20 cellular contexts compared by ENCODE assay signal in genomic region chr10:65611592-65611991, GRCh38.
DNase-seq lines count a peak whose midpoint lies in the region; TF ChIP-seq lines count a peak whose summit lies in the region.
"Had no signal": no experiment of that assay in that cellular context is flagged by ENCODE, and none has a peak within 500 bp of the region (broad histone marks: within the 10 kb centered on the region; RNA-seq: fewer than 3 reads in every experiment).

No MANE protein-coding gene starts in this region.

- TF ChIP-seq EP300 in esophagus muscularis mucosa (IDR thresholded peaks at IDR 0.05) = no peak

- no peak overlapping the region for H3K4me2 ChIP-seq in mammary epithelial cell (ENCODE audit: insufficient read depth, low read depth, low read length)

- CTCF ChIA-PET in mammary epithelial cell (lab: Charles Lee; ENCODE audit: low non-redundant PET) (no interaction called here), MCF 10A (lab: Yijun Ruan, JAX) (interaction anchor here (0.5 to 0.7 kb wide), 5 partner anchors 56 to 1394 kb away, joined by 3 to 4 read pairs (median 3); no protein-coding TSS in a partner anchor)

- H3K79me2 ChIP-seq in mammary epithelial cell (ENCODE audit: insufficient read depth, low read length) = no peaks in the 10 kb centered on the region

- BruUV-seq in mammary epithelial cell (replicated peaks; lab: Mats Ljungman, UMichigan) (no TSS peak), MCF 10A (replicated peaks; lab: Mats Ljungman, UMichigan) (no TSS peak)

- WGBS in mammary epithelial cell (ENCODE audit: low coverage, missing lambda C conversion rate) = 70% methylated on average over 2 of the region's 2 CpGs
- WGBS in esophagus muscularis mucosa = 36% methylated on average over 2 of the region's 2 CpGs

- no peak overlapping the region for H3K9ac ChIP-seq in mammary epithelial cell (ENCODE audit: insufficient read depth, low read length)

- peak; percentile 42 for DNase-seq in mammary epithelial cell
- DNase-seq in MCF 10A (ENCODE audit: unreplicated experiment) = no peak
- peak; percentile 46 for DNase-seq in choroid plexus epithelial cell (ENCODE audit: low read depth)
- DNase-seq in left kidney (ENCODE audit: low read depth, low spot score) = peak; percentile 24
- no peak for DNase-seq in NCI-H2029 treated with DMSO at 0.1 percent for 48 hours (lab: John Stamatoyannopoulos, UW)
- DNase-seq in esophagus muscularis mucosa (ENCODE audit: extremely low spot score) = no peak
- DNase-seq in HuH-7.5 (ENCODE audit: low spot score) = no peak
- DNase-seq in NCI-H2196 treated with DMSO at 0.1 percent for 48 hours (lab: John Stamatoyannopoulos, UW; ENCODE audit: unreplicated experiment) = no peak
- DNase-seq: COR-L47; GDM1; H9; MG63; NCI-H1048; NCI-H1436; NCI-H1930; NCI-H69; NK-92 treated with Interleukin-12 subunit alpha and Interleukin-12 subunit beta, amount 100 ng/mL, for 24 hours; SHP77 had no signal

- peaks cover 25% of the 10 kb centered on the region for H3K9me3 Mint-ChIP-seq in MCF 10A (ENCODE audit: unreplicated experiment)

- no peak overlapping the region for H3K4me3 Mint-ChIP-seq in MCF 10A (ENCODE audit: unreplicated experiment)
- H3K4me3 Mint-ChIP-seq: B cell, H9 had no signal

- no peak overlapping the region for H3K27ac Mint-ChIP-seq in MCF 10A (ENCODE audit: low read depth, unreplicated experiment)
- H3K27ac Mint-ChIP-seq: B cell, H9 had no signal

- intact Hi-C loops in mammary epithelial cell (cut with micrococcal nuclease) (no loop called here), MCF 10A (cut with micrococcal nuclease) (no loop called here), esophagus muscularis mucosa (cut with DNase I) (no loop called here)

- H3K27me3 Mint-ChIP-seq in MCF 10A (ENCODE audit: insufficient read depth, unreplicated experiment) = no peaks in the 10 kb centered on the region
- H3K27me3 Mint-ChIP-seq: B cell had no signal

- H3K27me3 ChIP-seq in mammary epithelial cell (ENCODE audit: insufficient read depth, low read length) = no peaks in the 10 kb centered on the region
- H3K27me3 ChIP-seq in esophagus muscularis mucosa = no peaks in the 10 kb centered on the region
- H3K27me3 ChIP-seq: MG63 had no signal

- no peak overlapping the region for H3K4me3 ChIP-seq in mammary epithelial cell (replicated peaks in 1 of 3; ENCODE audit: insufficient read depth in 1 of 3, low read depth in 2 of 3, low read length in 3 of 3)
- no peak overlapping the region for H3K4me3 ChIP-seq in choroid plexus epithelial cell (ENCODE audit: low read depth, low read length)
- no peak overlapping the region for H3K4me3 ChIP-seq in esophagus muscularis mucosa
- H3K4me3 ChIP-seq: MG63 had no signal

- POLR2A ChIA-PET in MCF 10A (lab: Yijun Ruan, JAX) = no interaction called here

- in situ Hi-C loops in mammary epithelial cell (cut with MboI; ENCODE audit: low sequenced_read_pairs in 2 of 2) = no loop called here

- H3K9me3 ChIP-seq in mammary epithelial cell (replicated peaks; ENCODE audit: insufficient read depth, low read length) (peaks cover 12% of the 10 kb centered on the region), esophagus muscularis mucosa (peaks cover 0 to 21% (median 11%) of the 10 kb centered on the region in 4 donors)
- H3K9me3 ChIP-seq: MG63 had no signal

- peaks cover 5% of the 10 kb centered on the region for H3K36me3 Mint-ChIP-seq in MCF 10A (ENCODE audit: insufficient read depth, unreplicated experiment)

- H2AFZ ChIP-seq in mammary epithelial cell (ENCODE audit: low read depth, low read length) = no peak overlapping the region

- TF ChIP-seq CTCF in mammary epithelial cell (conservative IDR thresholded peaks at IDR 0.05 in 1 of 2, IDR thresholded peaks at IDR 0.05 in 1 of 2; ENCODE audit: extremely low read depth in 1 of 2, insufficient read depth in 1 of 2, low read depth in 1 of 2, low read length in 2 of 2) = no peak
- TF ChIP-seq CTCF in MCF 10A (IDR thresholded peaks at IDR 0.05; ENCODE audit: unreplicated experiment) = no peak
- no peak for TF ChIP-seq CTCF in choroid plexus epithelial cell (conservative IDR thresholded peaks at IDR 0.05; ENCODE audit: low read depth, low read length)
- no peak for TF ChIP-seq CTCF in esophagus muscularis mucosa (IDR thresholded peaks at IDR 0.05)

- dilution Hi-C loops in mammary epithelial cell (cut with HindIII; ENCODE audit: low sequenced_read_pairs) = no loop called here

- no peaks in the 10 kb centered on the region for H3K36me3 ChIP-seq in mammary epithelial cell (ENCODE audit: insufficient read depth, low read length)
- H3K36me3 ChIP-seq in esophagus muscularis mucosa = no peaks in the 10 kb centered on the region
- H3K36me3 ChIP-seq: MG63 had no signal

- TF ChIP-seq POLR2A in esophagus muscularis mucosa (IDR thresholded peaks at IDR 0.05; ENCODE audit: low read depth) = no peak

- H4K20me1 ChIP-seq in mammary epithelial cell (ENCODE audit: insufficient read depth, low read length) = no peaks in the 10 kb centered on the region

- H3K4me1 Mint-ChIP-seq in MCF 10A (ENCODE audit: insufficient read depth, unreplicated experiment) = no peaks in the 10 kb centered on the region
- H3K4me1 Mint-ChIP-seq: B cell, H9 had no signal

- H3K4me1 ChIP-seq in mammary epithelial cell (ENCODE audit: insufficient read depth, low read length) (no peaks in the 10 kb centered on the region), esophagus muscularis mucosa (no peaks in the 10 kb centered on the region)

- H3K27ac ChIP-seq in mammary epithelial cell (ENCODE audit: insufficient read depth, low read depth, low read length) (no peak overlapping the region), esophagus muscularis mucosa (replicated peaks in 1 of 4) (no peak overlapping the region)
- H3K27ac ChIP-seq: 22Rv1 had no signal

Comparison
In these comparisons a context has a peak if more than half of its experiments do, and no peak if none do; other contexts are left out.
1. DNase-seq: peak in mammary epithelial cell (single experiment), choroid plexus epithelial cell (single experiment) and left kidney (single experiment); none in MCF 10A (single experiment), NCI-H2029 treated with DMSO at 0.1 percent for 48 hours (single experiment), esophagus muscularis mucosa (single experiment), HuH-7.5 (single experiment) and NCI-H2196 treated with DMSO at 0.1 percent for 48 hours (single experiment).